Comparison of ENCODE assay signal across 10 cellular contexts in genomic region chr15:45129651-45130129, GRCh38. TPM values are rescaled to one million over a fixed set of nuclear protein-coding genes. Genes with fewer than 3 reads are reported as not detected.
DNase-seq lines count a peak whose midpoint lies in the region; ATAC-seq and TF ChIP-seq lines count a peak whose summit lies in the region.
"Had no signal": no experiment of that assay in that cellular context is flagged by ENCODE, and none has a peak within 500 bp of the region (broad histone marks: within the 10 kb centered on the region; RNA-seq: fewer than 3 reads in every experiment).

Gene DUOX1, plus strand, starts transcription at chr15:45129994. Its CDS starts 1,973 bp downstream, at chr15:45131967.
A gene with protein sequence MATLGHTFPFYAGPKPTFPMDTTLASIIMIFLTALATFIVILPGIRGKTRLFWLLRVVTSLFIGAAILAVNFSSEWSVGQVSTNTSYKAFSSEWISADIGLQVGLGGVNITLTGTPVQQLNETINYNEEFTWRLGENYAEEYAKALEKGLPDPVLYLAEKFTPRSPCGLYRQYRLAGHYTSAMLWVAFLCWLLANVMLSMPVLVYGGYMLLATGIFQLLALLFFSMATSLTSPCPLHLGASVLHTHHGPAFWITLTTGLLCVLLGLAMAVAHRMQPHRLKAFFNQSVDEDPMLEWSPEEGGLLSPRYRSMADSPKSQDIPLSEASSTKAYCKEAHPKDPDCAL (minus strand): TSS chr15:45129879. CDS start chr15:45123014, 6,865 bp downstream.

- peak within 1 kb of the TSS; percentile 29 for H3K27ac Mint-ChIP-seq in MCF 10A (ENCODE audit: low read depth, unreplicated experiment)
- no peak within 1 kb of the TSS for H3K27ac Mint-ChIP-seq in stimulated activated naive CD8-positive, alpha-beta T cell treated with anti-CD3 and anti-CD28 coated beads, Interleukin-15, amount 100 ng/mL, for 72 hours

- peak; percentile 91 for ATAC-seq in RWPE2 (ENCODE audit: low read depth)
- ATAC-seq in stimulated activated naive CD8-positive, alpha-beta T cell treated with anti-CD3 and anti-CD28 coated beads, Interleukin-15, amount 100 ng/mL, for 72 hours = peak; percentile 68
- no peak for ATAC-seq in HG03520 (IDR thresholded peaks at IDR 0.05; ENCODE audit: unreplicated experiment)
- ATAC-seq in GM21447 (IDR thresholded peaks at IDR 0.05; ENCODE audit: unreplicated experiment) = no peak

- TF ChIP-seq CTCF in RWPE2 (IDR thresholded peaks at IDR 0.05; ENCODE audit: poor library complexity, severe bottlenecking) (no peak), MCF 10A (IDR thresholded peaks at IDR 0.05; ENCODE audit: unreplicated experiment) (no peak), lower leg skin (IDR thresholded peaks at IDR 0.05) (no peak)

- H3K4me1 Mint-ChIP-seq in MCF 10A (ENCODE audit: insufficient read depth, unreplicated experiment) = peaks cover 17% of the 10 kb centered on the region
- peaks cover 14% of the 10 kb centered on the region for H3K4me1 Mint-ChIP-seq in stimulated activated naive CD8-positive, alpha-beta T cell treated with anti-CD3 and anti-CD28 coated beads, Interleukin-15, amount 100 ng/mL, for 72 hours

- no peaks in the 10 kb centered on the region for H3K4me1 ChIP-seq in RWPE2 (ENCODE audit: insufficient read depth, poor library complexity, severe bottlenecking)

- H3K4me3 Mint-ChIP-seq in MCF 10A (ENCODE audit: unreplicated experiment) = peak within 1 kb of the TSS; percentile 70
- peak within 1 kb of the TSS; percentile 5 to 38 for H3K4me3 Mint-ChIP-seq in stimulated activated naive CD8-positive, alpha-beta T cell treated with anti-CD3 and anti-CD28 coated beads, Interleukin-15, amount 100 ng/mL, for 72 hours

- peaks cover 20% of the 10 kb centered on the region for H3K27me3 Mint-ChIP-seq in MCF 10A (ENCODE audit: insufficient read depth, unreplicated experiment)
- peaks cover 91% of the 10 kb centered on the region for H3K27me3 Mint-ChIP-seq in stimulated activated naive CD8-positive, alpha-beta T cell treated with anti-CD3 and anti-CD28 coated beads, Interleukin-15, amount 100 ng/mL, for 72 hours

- no peaks in the 10 kb centered on the region for H3K36me3 ChIP-seq in RWPE2 (ENCODE audit: low read depth)
- H3K36me3 ChIP-seq: neutrophil had no signal

- DNase-seq in RWPE2 (ENCODE audit: low spot score) (peak; percentile 86), MCF 10A (ENCODE audit: unreplicated experiment) (peak; percentile 54), lower leg skin (ENCODE audit: low spot score in 2 of 2) (peak; percentile 57 to 93), erythroblast (lab: John Stamatoyannopoulos, UW) (no peak), UCSD-AML1 (lab: John Stamatoyannopoulos, UW; ENCODE audit: unreplicated experiment) (no peak)
- no peak for DNase-seq in stimulated activated naive CD8-positive, alpha-beta T cell treated with anti-CD3 and anti-CD28 coated beads, Interleukin-15, amount 100 ng/mL, for 72 hours
- DNase-seq: NCI-H510A treated with DMSO at 0.1 percent for 48 hours had no signal

- H3K36me3 Mint-ChIP-seq in MCF 10A (ENCODE audit: insufficient read depth, unreplicated experiment) = peaks cover 6% of the 10 kb centered on the region

- CTCF ChIA-PET in MCF 10A (lab: Yijun Ruan, JAX) = interaction anchor here (0.6 to 3.5 kb wide), 4 partner anchors 8 to 157 kb away, joined by 3 to 11 read pairs (median 4); no protein-coding TSS in a partner anchor

- intact Hi-C loops in MCF 10A (cut with micrococcal nuclease) (loop anchor here (5.0 kb wide), 1 partner anchor 328 kb away; no protein-coding TSS in a partner anchor), lower leg skin (cut with DNase I; ENCODE audit: low total_unique reads) (no loop called here)

- H3K27me3 ChIP-seq in RWPE2 (ENCODE audit: insufficient read depth, poor library complexity, severe bottlenecking) = no peaks in the 10 kb centered on the region

- peak within 1 kb of the TSS; percentile 36 for H3K4me3 ChIP-seq in RWPE2 (ENCODE audit: severe bottlenecking)
- peak within 1 kb of the TSS; percentile 39 for H3K4me3 ChIP-seq in lower leg skin (ENCODE audit: low read depth, poor library complexity, severe bottlenecking)

- no TSS peak for BruUV-seq in MCF 10A (replicated peaks; lab: Mats Ljungman, UMichigan)

- POLR2A ChIA-PET in MCF 10A (lab: Yijun Ruan, JAX) = interaction anchor here (1.1 to 1.3 kb wide), 4 partner anchors 20 to 273 kb away, joined by 3 to 9 read pairs (median 4); a partner anchor contains a TSS

- no peaks in the 10 kb centered on the region for H3K9me3 Mint-ChIP-seq in MCF 10A (ENCODE audit: unreplicated experiment)
- no peaks in the 10 kb centered on the region for H3K9me3 Mint-ChIP-seq in stimulated activated naive CD8-positive, alpha-beta T cell treated with anti-CD3 and anti-CD28 coated beads, Interleukin-15, amount 100 ng/mL, for 72 hours

- no peaks in the 10 kb centered on the region for H3K9me3 ChIP-seq in RWPE2 (ENCODE audit: severe bottlenecking)
- H3K9me3 ChIP-seq: neutrophil had no signal

- no peak within 1 kb of the TSS for H3K27ac ChIP-seq in RWPE2 (ENCODE audit: poor library complexity, severe bottlenecking)
- H3K27ac ChIP-seq: neutrophil had no signal

- WGBS in lower leg skin, 2 donors = 1 to 3% methylated on average over 12 to 35 of the region's 46 CpGs

- TF ChIP-seq POLR2A in lower leg skin (IDR thresholded peaks at IDR 0.05) (no peak), erythroblast (IDR thresholded peaks at IDR 0.05; ENCODE audit: low read length) (no peak)

RNA-seq across cellular contexts. Expression of gene DUOX1, which starts in this region (rescaled TPM):
- total RNA-seq in MCF 10A (2022) = 15.1 and 16.9 TPM in 2 replicates
- 100 to 1,000 TPM in 2 of 4 donors, 10 to 100 TPM in 2; 90.1 to 162 (median 114) TPM for total RNA-seq in lower leg skin

RNA-seq across cellular contexts. Expression of the second gene that starts in this region (rescaled TPM):
- total RNA-seq in MCF 10A (2022) (1.3 and 3.0 TPM in 2 replicates), lower leg skin (100 to 1,000 TPM in 2 of 4 donors, 10 to 100 TPM in 2; 58.1 to 112 (median 99.0) TPM)

Comparison
In these comparisons a context has a peak if more than half of its experiments do, and no peak if none do; other contexts are left out.
1. RNA of the second gene that starts in this region (total RNA-seq): 58.1 to 112 TPM in lower leg skin; 1.3 to 3.0 TPM in MCF 10A; every median in the first group is over 10 times any median in the second.
2. ATAC-seq: peak in RWPE2 (single experiment) and stimulated activated naive CD8-positive, alpha-beta T cell treated with anti-CD3 and anti-CD28 coated beads, Interleukin-15, amount 100 ng/mL, for 72 hours (single experiment); none in HG03520 (single experiment) and GM21447 (single experiment).
3. DNase-seq: peak in RWPE2 (single experiment), MCF 10A (single experiment) and lower leg skin (2 of 2); none in stimulated activated naive CD8-positive, alpha-beta T cell treated with anti-CD3 and anti-CD28 coated beads, Interleukin-15, amount 100 ng/mL, for 72 hours (0 of 2), erythroblast (0 of 2) and UCSD-AML1 (single experiment).